Comparison of ENCODE assay signal across 11 cellular contexts in the genomic region with DNA sequence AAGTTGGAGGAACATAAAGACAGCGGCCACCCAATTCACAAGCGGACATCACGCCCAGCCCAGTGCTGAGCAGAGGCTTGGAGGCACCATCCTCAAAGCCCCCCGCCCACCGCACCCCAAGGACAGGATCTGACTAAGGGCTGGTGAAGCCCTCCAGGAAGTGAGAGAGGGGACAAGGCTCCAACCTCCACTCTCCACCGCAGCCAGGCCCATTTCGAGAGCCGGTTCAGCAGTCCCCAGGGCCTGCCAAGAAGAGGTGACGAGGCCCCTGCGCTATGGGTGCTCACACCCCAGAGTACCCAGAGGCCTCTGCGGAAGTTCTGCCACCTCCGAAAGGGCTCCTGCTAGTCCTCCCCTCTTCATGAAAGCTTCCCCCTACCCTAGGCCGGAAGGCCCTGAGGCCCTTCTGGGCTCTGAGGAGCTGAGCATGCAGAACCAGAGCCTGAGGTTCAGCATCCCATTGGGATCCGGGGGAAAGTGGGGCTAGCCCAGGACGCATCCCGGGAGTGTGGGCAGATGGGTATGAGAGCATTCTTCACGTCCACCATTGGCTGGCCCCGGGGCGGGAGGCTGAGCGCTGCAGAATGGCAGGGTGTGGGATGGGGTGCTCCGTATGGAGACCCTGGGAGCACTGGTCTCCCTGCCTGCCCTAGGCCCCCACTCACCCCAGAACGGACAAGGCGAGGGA. TPM values are rescaled to one million over a fixed set of nuclear protein-coding genes. Genes with fewer than 3 reads are reported as not detected.
DNase-seq lines count a peak whose midpoint lies in the region; ATAC-seq lines count a peak whose summit lies in the region.
"Had no signal": no experiment of that assay in that cellular context is flagged by ENCODE, and none has a peak within 500 bp of the region (broad histone marks: within the 10 kb centered on the region; RNA-seq: fewer than 3 reads in every experiment).

No MANE protein-coding gene starts in this region.

- H3K9me3 Mint-ChIP-seq in activated CD4-positive, alpha-beta T cell treated with anti-CD3 and anti-CD28 coated beads, Interleukin-2, amount 10 ng/mL, durations not matched to agents 24 days and 14 days = no peaks in the 10 kb centered on the region

- H3K9me3 ChIP-seq in SK-N-MC (ENCODE audit: low read depth, low read length) (no peaks in the 10 kb centered on the region), skeletal muscle satellite cell (replicated peaks; ENCODE audit: low read length) (no peaks in the 10 kb centered on the region)

- H3K4me3 ChIP-seq in SK-N-MC (peak overlapping the region; percentile 71), iPS-11a (ENCODE audit: low read depth, low read length) (peak overlapping the region; percentile 60), skeletal muscle satellite cell (ENCODE audit: low read length) (peak overlapping the region; percentile 68)

- peak overlapping the region; percentile 86 for H3K4me2 ChIP-seq in skeletal muscle satellite cell (ENCODE audit: low read length)

- peaks cover 73% of the 10 kb centered on the region for H3K27me3 Mint-ChIP-seq in activated CD4-positive, alpha-beta T cell treated with anti-CD3 and anti-CD28 coated beads, Interleukin-2, amount 10 ng/mL, durations not matched to agents 24 days and 14 days

- H3K36me3 Mint-ChIP-seq in activated CD4-positive, alpha-beta T cell treated with anti-CD3 and anti-CD28 coated beads, Interleukin-2, amount 10 ng/mL, durations not matched to agents 24 days and 14 days (ENCODE audit: low read depth) = no peaks in the 10 kb centered on the region

- H3K4me3 Mint-ChIP-seq in activated CD4-positive, alpha-beta T cell treated with anti-CD3 and anti-CD28 coated beads, Interleukin-2, amount 10 ng/mL, durations not matched to agents 24 days and 14 days = peak overlapping the region; percentile 30

- peaks cover 4% of the 10 kb centered on the region for H3K4me1 Mint-ChIP-seq in activated CD4-positive, alpha-beta T cell treated with anti-CD3 and anti-CD28 coated beads, Interleukin-2, amount 10 ng/mL, durations not matched to agents 24 days and 14 days

- H3K27ac Mint-ChIP-seq in activated CD4-positive, alpha-beta T cell treated with anti-CD3 and anti-CD28 coated beads, Interleukin-2, amount 10 ng/mL, durations not matched to agents 24 days and 14 days = no peak overlapping the region

- intact Hi-C loops in activated CD4-positive, alpha-beta T cell treated with anti-CD3 and anti-CD28 coated beads, Interleukin-2, amount 10 ng/mL, durations not matched to agents 24 days and 14 days (cut with micrococcal nuclease) = no loop called here

- H3K4me1 ChIP-seq in skeletal muscle satellite cell (ENCODE audit: control insufficient read depth, insufficient read depth, low read length) = peaks cover 21% of the 10 kb centered on the region

- DNase-seq in activated CD4-positive, alpha-beta T cell treated with anti-CD3 and anti-CD28 coated beads, Interleukin-2, amount 10 ng/mL, durations not matched to agents 24 days and 14 days = no peak
- no peak for DNase-seq in activated CD4-positive, alpha-beta T cell treated with anti-CD3 and anti-CD28 coated beads, Interleukin-2, amount 50 U/mL, for 4 hours
- no peak for DNase-seq in SK-N-MC (ENCODE audit: low read depth, low spot score)
- DNase-seq: GF-D8, left cardiac atrium had no signal

- no peak overlapping the region for H3K9ac ChIP-seq in SK-N-MC (ENCODE audit: insufficient read length)
- no peak overlapping the region for H3K9ac ChIP-seq in skeletal muscle satellite cell (ENCODE audit: low read depth, low read length)

- H3K36me3 ChIP-seq in SK-N-MC (ENCODE audit: insufficient read depth, low read length) (no peaks in the 10 kb centered on the region), skeletal muscle satellite cell (ENCODE audit: insufficient read depth, low read length) (no peaks in the 10 kb centered on the region)

- H3K27ac ChIP-seq in SK-N-MC = no peak overlapping the region
- H3K27ac ChIP-seq: epithelial cell of prostate had no signal

- ATAC-seq in GM21737 (IDR thresholded peaks at IDR 0.05; ENCODE audit: unreplicated experiment) = no peak
- no peak for ATAC-seq in HG02938 (IDR thresholded peaks at IDR 0.05; ENCODE audit: unreplicated experiment)
- ATAC-seq in GM18858 (IDR thresholded peaks at IDR 0.05; ENCODE audit: unreplicated experiment) = no peak

- H3K27me3 ChIP-seq in skeletal muscle satellite cell (ENCODE audit: control insufficient read depth, insufficient read depth, low read length) = peaks cover 82% of the 10 kb centered on the region

RNA-seq across cellular contexts. Expression of a gene that starts 2.5 kb away (rescaled TPM):
- total RNA-seq in activated CD4-positive, alpha-beta T cell treated with anti-CD3 and anti-CD28 coated beads, Interleukin-2, amount 10 ng/mL, durations not matched to agents 24 days and 14 days = not detected in 2 replicates
- total RNA-seq in skeletal muscle satellite cell (2012; rRNA removed) = not detected in 2 replicates
- total RNA-seq: left cardiac atrium had no signal
